Comparison of ENCODE assay signal across 15 cellular contexts in genomic region chr1:63318255-63319068, GRCh38. TPM values are rescaled to one million over a fixed set of nuclear protein-coding genes. Genes with fewer than 3 reads are reported as not detected.
A peak's percentile ranks its signal among the peaks of the same experiment; 100 is the strongest.
DNase-seq lines count a peak whose midpoint lies in the region; ATAC-seq, FAIRE-seq and TF ChIP-seq lines count a peak whose summit lies in the region.
"Had no signal": no experiment of that assay in that cellular context is flagged by ENCODE, and none has a peak within 500 bp of the region (broad histone marks: within the 10 kb centered on the region; RNA-seq: fewer than 3 reads in every experiment).

No MANE protein-coding gene starts in this region.

- FAIRE-seq in H1 (lab: Jason Lieb, UNC) = no peak
- FAIRE-seq: G401.6 had no signal

- TF ChIP-seq RAD21 in H1 (IDR thresholded peaks at IDR 0.05 in 1 of 2, conservative IDR thresholded peaks at IDR 0.05 in 1 of 2; ENCODE audit: low read depth in 2 of 2, low read length in 2 of 2) = no peak

- TF ChIP-seq EP300 in H1 (IDR thresholded peaks at IDR 0.05; ENCODE audit: borderline replicate concordance in 1 of 2, low read depth in 2 of 2, low read length in 2 of 2) = no peak

- peaks cover 5% of the 10 kb centered on the region for H3K36me3 Mint-ChIP-seq in activated CD8-positive, alpha-beta memory T cell treated with anti-CD3 and anti-CD28 coated beads, Interleukin-2, amount 10 ng/mL, durations not matched to agents 7 days and 5 days

- CTCF ChIA-PET in activated CD8-positive, alpha-beta memory T cell treated with anti-CD3 and anti-CD28 coated beads, Interleukin-2, amount 10 ng/mL, durations not matched to agents 7 days and 5 days (lab: Charles Lee) = no interaction called here
- CTCF ChIA-PET in H1 (lab: Charles Lee; ENCODE audit: partially characterized antibody) = interaction anchor here (0.6 to 7.3 kb wide), 9 partner anchors 10 to 310 kb away, joined by 3 to 71 read pairs (median 4); no protein-coding TSS in a partner anchor

- H4K5ac ChIP-seq in H1 (ENCODE audit: insufficient read length, low read depth, low read length) = no peak overlapping the region

- H3K36me3 ChIP-seq in OCI-LY1 (ENCODE audit: insufficient read depth, low read length) (no peaks in the 10 kb centered on the region), H1 (ENCODE audit: control insufficient read depth in 2 of 4, insufficient read depth in 4 of 4, low read length in 3 of 4) (no peaks in the 10 kb centered on the region)
- H3K36me3 ChIP-seq: adrenal gland had no signal

- POLR2A ChIA-PET in H1 (lab: Charles Lee; ENCODE audit: partially characterized antibody) = interaction anchor here (0.6 to 2.5 kb wide), 6 partner anchors 8 to 54 kb away, joined by 3 to 32 read pairs (median 4); no protein-coding TSS in a partner anchor

- no peaks in the 10 kb centered on the region for H3K79me1 ChIP-seq in H1 (ENCODE audit: low read depth, low read length)

- H2AK5ac ChIP-seq in H1 (ENCODE audit: low read depth, low read length) = no peak overlapping the region

- TF ChIP-seq CTCF in OCI-LY1 (IDR thresholded peaks at IDR 0.05; ENCODE audit: low read length) (no peak), H1 (IDR thresholded peaks at IDR 0.05; ENCODE audit: control extremely low read depth in 1 of 3, insufficient read depth in 1 of 3, low read depth in 1 of 3, low read length in 3 of 3) (no peak)

- peak overlapping the region; percentile 81; the same call in 1 of the 2 replicates for H2BK5ac ChIP-seq in H1 (ENCODE audit: low read depth, low read length)

- DNase-seq in activated CD8-positive, alpha-beta memory T cell treated with anti-CD3 and anti-CD28 coated beads, Interleukin-2, amount 10 ng/mL, durations not matched to agents 7 days and 5 days = no peak
- DNase-seq in activated CD8-positive, alpha-beta memory T cell treated with anti-CD3 and anti-CD28 coated beads for 24 hours = no peak
- DNase-seq in H1 (ENCODE audit: low read depth in 1 of 2, low spot score in 2 of 2) (no peak), retina (peak; percentile 64), SW480 (ENCODE audit: low spot score) (no peak), NCI-H748 (lab: John Stamatoyannopoulos, UW; ENCODE audit: unreplicated experiment) (no peak), T-helper 9 cell (no peak)
- DNase-seq: activated CD4-positive, CD25-positive, alpha-beta regulatory T cell treated with anti-CD3 and anti-CD28 coated beads, Interleukin-2, amount 50 U/mL, for 72 hours; adrenal gland; dermis blood vessel endothelial cell; NCI-H226; stimulated activated CD8-positive, alpha-beta memory T cell treated with anti-CD3 and anti-CD28 coated beads, Interleukin-4, amount 100 ng/mL, for 48 hours had no signal

- no peak overlapping the region for H3K23ac ChIP-seq in H1 (ENCODE audit: insufficient read length)

- H2BK12ac ChIP-seq in H1 (ENCODE audit: low read depth, low read length) = peak overlapping the region; percentile 85

- peak overlapping the region; percentile 66 for H3K4me3 ChIP-seq in OCI-LY1 (ENCODE audit: low read depth, low read length, poor library complexity, severe bottlenecking)
- peak overlapping the region in 3 of 4 experiments; percentile 35 to 80 (median 61); a peak in 4 of 8 replicates for H3K4me3 ChIP-seq in H1 (ENCODE audit: extremely low read depth in 1 of 4, insufficient read depth in 2 of 4, low read depth in 3 of 4, low read length in 4 of 4)

- H3K27ac ChIP-seq in OCI-LY1 (ENCODE audit: low read depth, low read length, poor library complexity, severe bottlenecking) = no peak overlapping the region
- H3K27ac ChIP-seq in H1 (ENCODE audit: low read depth, low read length) = no peak overlapping the region
- H3K27ac ChIP-seq: adrenal gland had no signal

- no peaks in the 10 kb centered on the region for H3K9me2 ChIP-seq in OCI-LY1 (ENCODE audit: low read depth, low read length)

- 39 to 100% methylated on average over 1 to 28 of the region's 28 CpGs for WGBS in H1 (ENCODE audit: extremely low coverage in 1 of 2, insufficient coverage in 1 of 2, insufficient read length in 1 of 2, insufficient replicate concordance in 2 of 2, low coverage in 1 of 2, low lambda C conversion rate in 2 of 2, missing lambda C conversion rate in 1 of 2), 2 experiments

- no peaks in the 10 kb centered on the region for H3F3A ChIP-seq in OCI-LY1 (ENCODE audit: insufficient read depth, low read length)

- H3K4me1 Mint-ChIP-seq in activated CD8-positive, alpha-beta memory T cell treated with anti-CD3 and anti-CD28 coated beads, Interleukin-2, amount 10 ng/mL, durations not matched to agents 7 days and 5 days = peaks cover 29% of the 10 kb centered on the region

- H3K27me3 ChIP-seq in OCI-LY1 (ENCODE audit: insufficient read depth, low read length) (no peaks in the 10 kb centered on the region), H1 (replicated peaks in 1 of 4; ENCODE audit: control insufficient read depth in 3 of 4, extremely low read depth in 1 of 4, insufficient read depth in 3 of 4, low read length in 3 of 4) (peaks cover 3 to 46% (median 25%) of the 10 kb centered on the region in 4 experiments; a peak in 6 of 7 replicates)

- H3K9ac ChIP-seq in OCI-LY1 (ENCODE audit: low read length) (peak overlapping the region; percentile 73; the same call in 1 of the 2 replicates), H1 (replicated peaks in 1 of 4; ENCODE audit: extremely low read depth in 1 of 4, low read depth in 3 of 4, low read length in 3 of 4) (no peak overlapping the region)

- peaks cover 3% of the 10 kb centered on the region for H3K9me3 Mint-ChIP-seq in activated CD8-positive, alpha-beta memory T cell treated with anti-CD3 and anti-CD28 coated beads, Interleukin-2, amount 10 ng/mL, durations not matched to agents 7 days and 5 days (ENCODE audit: low read depth)

- H3K4me3 Mint-ChIP-seq in activated CD8-positive, alpha-beta memory T cell treated with anti-CD3 and anti-CD28 coated beads, Interleukin-2, amount 10 ng/mL, durations not matched to agents 7 days and 5 days = peak overlapping the region; percentile 61

- peaks cover 74% of the 10 kb centered on the region for H3K27me3 Mint-ChIP-seq in activated CD8-positive, alpha-beta memory T cell treated with anti-CD3 and anti-CD28 coated beads, Interleukin-2, amount 10 ng/mL, durations not matched to agents 7 days and 5 days

- H4K91ac ChIP-seq in H1 (replicated peaks; ENCODE audit: insufficient read length, low read length) = peak overlapping the region; percentile 23

- 0 out of 2 replicates have a peak overlapping the region, but pooled peaks have one; percentile 29 for H2BK15ac ChIP-seq in H1 (ENCODE audit: low read length)

- H4K8ac ChIP-seq in H1 (ENCODE audit: extremely low read depth, insufficient read depth, low read length) = no peak overlapping the region

- no peak overlapping the region for H3K14ac ChIP-seq in H1 (ENCODE audit: insufficient read length)

- H3K4ac ChIP-seq in H1 (replicated peaks; ENCODE audit: insufficient read length, low read depth, low read length) = no peak overlapping the region

- ATAC-seq in activated CD8-positive, alpha-beta memory T cell treated with anti-CD3 and anti-CD28 coated beads, Interleukin-2, amount 10 ng/mL, durations not matched to agents 7 days and 5 days = no peak
- ATAC-seq: Right ventricle myocardium inferior had no signal

- H3K4me2 ChIP-seq in OCI-LY1 (ENCODE audit: low read length) = peak overlapping the region; percentile 80
- peak overlapping the region; percentile 86 to 94 for H3K4me2 ChIP-seq in H1 (ENCODE audit: insufficient read depth in 1 of 2, low read depth in 2 of 2, low read length in 2 of 2)

- peak overlapping the region; percentile 80 for H3K18ac ChIP-seq in H1 (ENCODE audit: extremely low read depth, low read length)

- H3K79me2 ChIP-seq in OCI-LY1 (ENCODE audit: insufficient read depth, low read length) (no peaks in the 10 kb centered on the region), H1 (ENCODE audit: control insufficient read depth in 1 of 2, insufficient read depth in 2 of 2, low read length in 2 of 2) (peaks cover 0 to 15% of the 10 kb centered on the region in 2 experiments; a peak in 3 of 4 replicates)

- no peak overlapping the region for H3K56ac ChIP-seq in H1 (replicated peaks; ENCODE audit: insufficient read length, low read depth, low read length)

- H2BK120ac ChIP-seq in H1 (replicated peaks; ENCODE audit: low read depth, low read length) = peak overlapping the region; percentile 58

- TF ChIP-seq POLR2A in H1 (IDR thresholded peaks at IDR 0.05; ENCODE audit: control extremely low read depth in 1 of 2, low read depth in 2 of 2, low read length in 2 of 2) = no peak

- peaks cover 43% of the 10 kb centered on the region for H3K23me2 ChIP-seq in H1 (ENCODE audit: low read depth, low read length)

- H3K9me3 ChIP-seq in OCI-LY1 (ENCODE audit: low read length) (no peaks in the 10 kb centered on the region), H1 (ENCODE audit: insufficient read depth in 2 of 2, low read depth in 1 of 2, low read length in 1 of 2) (no peaks in the 10 kb centered on the region)
- H3K9me3 ChIP-seq: adrenal gland had no signal

- no peaks in the 10 kb centered on the region for H4K20me1 ChIP-seq in OCI-LY1 (ENCODE audit: insufficient read depth, low read length)
- no peaks in the 10 kb centered on the region for H4K20me1 ChIP-seq in H1 (replicated peaks in 1 of 2; ENCODE audit: control insufficient read depth in 1 of 2, insufficient read depth in 2 of 2, low read length in 2 of 2)

- H3K4me1 ChIP-seq in OCI-LY1 (ENCODE audit: insufficient read depth, low read length, severe bottlenecking) (peaks cover 9% of the 10 kb centered on the region), H1 (replicated peaks in 1 of 4; ENCODE audit: control insufficient read depth in 3 of 4, insufficient read depth in 4 of 4, low read length in 3 of 4) (peaks cover 4 to 22% (median 13%) of the 10 kb centered on the region in 4 experiments)

- H2BK20ac ChIP-seq in H1 (ENCODE audit: low read length) = peak overlapping the region; percentile 87; the same call in 1 of the 2 replicates

- H3K27ac Mint-ChIP-seq in activated CD8-positive, alpha-beta memory T cell treated with anti-CD3 and anti-CD28 coated beads, Interleukin-2, amount 10 ng/mL, durations not matched to agents 7 days and 5 days = no peak overlapping the region

- no peak overlapping the region for H2AFZ ChIP-seq in OCI-LY1 (ENCODE audit: low read length)
- H2AFZ ChIP-seq in H1 (ENCODE audit: low read length) = no peak overlapping the region

RNA-seq across cellular contexts. Expression of gene FOXD3, which starts 3.9 kb away (rescaled TPM):
- not detected for total RNA-seq in activated CD8-positive, alpha-beta memory T cell treated with anti-CD3 and anti-CD28 coated beads, Interleukin-2, amount 10 ng/mL, durations not matched to agents 7 days and 5 days
- 33.7 and 35.8 TPM in 2 replicates for total RNA-seq in H1 (2021; fragmentation: NEBNext Ultra II Directional; extraction: Animal tissue kit (Norgen Biotek cat#: 25700))
- 8.7 and 12.8 TPM in 2 replicates for polyA plus RNA-seq in H1 (2011; rRNA removed)
- polyA plus RNA-seq in H1 (2011; cell fraction: cytosol; rRNA removed) = 7.3 TPM
- 9.5 TPM for polyA plus RNA-seq in H1 (2011; cell fraction: nucleus; rRNA removed)
- 7.6 to 12.3 TPM (median 11.1 TPM) in 4 replicates for polyA plus RNA-seq in H1 (2012, experiment 1 of 2)
- polyA plus RNA-seq in H1 (2012, experiment 2 of 2) = 10.5 TPM
- polyA plus RNA-seq in H1 (2013, experiment 1 of 2) = 27.2 TPM
- polyA plus RNA-seq in H1 (2013, experiment 2 of 2) = 26.0 TPM
- 1.5 and 2.1 TPM in 2 replicates for polyA minus RNA-seq in H1 (2011; rRNA and poly(A)+ RNA removed)
- 15.1 TPM for polyA minus RNA-seq in H1 (2011; cell fraction: cytosol; rRNA and poly(A)+ RNA removed)
- polyA minus RNA-seq in H1 (2011; cell fraction: nucleus; rRNA and poly(A)+ RNA removed) = 9.2 TPM
- total RNA-seq: dermis blood vessel endothelial cell had no signal

RNA-seq across cellular contexts. Expression of gene ALG6, which starts 49.0 kb away (rescaled TPM):
- total RNA-seq in activated CD8-positive, alpha-beta memory T cell treated with anti-CD3 and anti-CD28 coated beads, Interleukin-2, amount 10 ng/mL, durations not matched to agents 7 days and 5 days = 10 to 100 TPM; 23.0 to 24.0 TPM
- total RNA-seq in H1 (2021; fragmentation: NEBNext Ultra II Directional; extraction: Animal tissue kit (Norgen Biotek cat#: 25700)) = 25.1 and 26.8 TPM in 2 replicates
- 8.4 and 17.8 TPM in 2 replicates for polyA plus RNA-seq in H1 (2011; rRNA removed)
- 16.8 TPM for polyA plus RNA-seq in H1 (2011; cell fraction: cytosol; rRNA removed)
- polyA plus RNA-seq in H1 (2011; cell fraction: nucleus; rRNA removed) = 5.4 TPM
- 10.8 to 22.0 TPM (median 11.8 TPM) in 4 replicates for polyA plus RNA-seq in H1 (2012, experiment 1 of 2)
- polyA plus RNA-seq in H1 (2012, experiment 2 of 2) = 2.6 TPM
- 33.2 TPM for polyA plus RNA-seq in H1 (2013, experiment 1 of 2)
- 30.2 TPM for polyA plus RNA-seq in H1 (2013, experiment 2 of 2)
- 16.4 and 22.2 TPM in 2 replicates for polyA minus RNA-seq in H1 (2011; rRNA and poly(A)+ RNA removed)
- polyA minus RNA-seq in H1 (2011; cell fraction: cytosol; rRNA and poly(A)+ RNA removed) = 8.4 TPM
- 26.5 TPM for polyA minus RNA-seq in H1 (2011; cell fraction: nucleus; rRNA and poly(A)+ RNA removed)

Comparison
In these comparisons a context has a peak if more than half of its experiments do, and no peak if none do; other contexts are left out.
1. RNA of gene FOXD3, which starts 3.9 kb away (total RNA-seq): 33.7 to 35.8 TPM in H1; not detected in activated CD8-positive, alpha-beta memory T cell treated with anti-CD3 and anti-CD28 coated beads, Interleukin-2, amount 10 ng/mL, durations not matched to agents 7 days and 5 days; every median in the first group is over 10 times any median in the second.